8 cellular contexts compared by ENCODE assay signal in genomic region chr7:157302314-157302711, GRCh38. TPM values are rescaled to one million over a fixed set of nuclear protein-coding genes. Genes with fewer than 3 reads are reported as not detected.
A peak's percentile ranks its signal among the peaks of the same experiment; 100 is the strongest.
DNase-seq lines count a peak whose midpoint lies in the region; ATAC-seq and TF ChIP-seq lines count a peak whose summit lies in the region.

No MANE protein-coding gene starts in this region.

- no peaks in the 10 kb centered on the region for H3K36me3 ChIP-seq in right atrium auricular region

- peak overlapping the region; percentile 83 for H3K27ac Mint-ChIP-seq in activated T-helper 2 cell treated with anti-CD3 and anti-CD28 coated beads, Interferon-gamma antibody, Interleukin-2, Interleukin-4, amounts not matched to agents 10 μg/mL and 5 μg/mL and 100 μg/mL, durations not matched to agents 14 hours and 24 hours and 36 hours

- H3K36me3 Mint-ChIP-seq in activated T-helper 2 cell treated with anti-CD3 and anti-CD28 coated beads, Interferon-gamma antibody, Interleukin-2, Interleukin-4, amounts not matched to agents 10 μg/mL and 5 μg/mL and 100 μg/mL, durations not matched to agents 14 hours and 24 hours and 36 hours (ENCODE audit: low read depth) = no peaks in the 10 kb centered on the region

- H3K27me3 Mint-ChIP-seq in activated T-helper 2 cell treated with anti-CD3 and anti-CD28 coated beads, Interferon-gamma antibody, Interleukin-2, Interleukin-4, amounts not matched to agents 10 μg/mL and 5 μg/mL and 100 μg/mL, durations not matched to agents 14 hours and 24 hours and 36 hours (ENCODE audit: low read depth) = no peaks in the 10 kb centered on the region

- intact Hi-C loops in activated T-helper 2 cell treated with anti-CD3 and anti-CD28 coated beads, Interferon-gamma antibody, Interleukin-2, Interleukin-4, amounts not matched to agents 10 μg/mL and 5 μg/mL and 100 μg/mL, durations not matched to agents 14 hours and 24 hours and 36 hours (cut with micrococcal nuclease) = loop anchor here (1.0 to 10.0 kb wide), 3 partner anchors 24 to 192 kb away; no protein-coding TSS in a partner anchor

- no peak for TF ChIP-seq CTCF in right atrium auricular region (IDR thresholded peaks at IDR 0.05)

- no peaks in the 10 kb centered on the region for H3K9me3 Mint-ChIP-seq in activated T-helper 2 cell treated with anti-CD3 and anti-CD28 coated beads, Interferon-gamma antibody, Interleukin-2, Interleukin-4, amounts not matched to agents 10 μg/mL and 5 μg/mL and 100 μg/mL, durations not matched to agents 14 hours and 24 hours and 36 hours

- H3K4me1 Mint-ChIP-seq in activated T-helper 2 cell treated with anti-CD3 and anti-CD28 coated beads, Interferon-gamma antibody, Interleukin-2, Interleukin-4, amounts not matched to agents 10 μg/mL and 5 μg/mL and 100 μg/mL, durations not matched to agents 14 hours and 24 hours and 36 hours (ENCODE audit: low read depth) = peaks cover 40% of the 10 kb centered on the region

- H3K27me3 ChIP-seq in right atrium auricular region = no peaks in the 10 kb centered on the region

- H3K4me3 Mint-ChIP-seq in activated T-helper 2 cell treated with anti-CD3 and anti-CD28 coated beads, Interferon-gamma antibody, Interleukin-2, Interleukin-4, amounts not matched to agents 10 μg/mL and 5 μg/mL and 100 μg/mL, durations not matched to agents 14 hours and 24 hours and 36 hours (ENCODE audit: low read depth) = peak overlapping the region; percentile 35

- peak; percentile 96 to 97 for DNase-seq in AML-193 (lab: John Stamatoyannopoulos, UW)
- peak; percentile 74 for DNase-seq in GM19238 (ENCODE audit: insufficient read length, low spot score)
- DNase-seq in RPMI8226 = peak; percentile 95
- DNase-seq in activated T-helper 2 cell treated with anti-CD3 and anti-CD28 coated beads, Interferon-gamma antibody, Interleukin-2, Interleukin-4, amounts not matched to agents 10 μg/mL and 5 μg/mL and 100 μg/mL, durations not matched to agents 14 hours and 24 hours and 36 hours (ENCODE audit: low spot score) = peak; percentile 74
- DNase-seq in right atrium auricular region (ENCODE audit: low spot score) = peak; percentile 68
- peak; percentile 66 to 80 (median 75) for DNase-seq in stimulated activated CD4-positive, alpha-beta T cell treated with anti-CD3 and anti-CD28 coated beads, TNF-alpha, amount 100 ng/mL, for 1 hour (ENCODE audit: low read depth in 3 of 3, low spot score in 1 of 3)
- no peak for DNase-seq in NCI-H82 (lab: John Stamatoyannopoulos, UW)

- H3K27ac ChIP-seq in right atrium auricular region = no peak overlapping the region

- no peak overlapping the region for H3K4me3 ChIP-seq in right atrium auricular region

- no peaks in the 10 kb centered on the region for H3K4me1 ChIP-seq in right atrium auricular region

- ATAC-seq in HG03175 (IDR thresholded peaks at IDR 0.05; ENCODE audit: unreplicated experiment) = peak; percentile 92

- no peaks in the 10 kb centered on the region for H3K9me3 ChIP-seq in right atrium auricular region

RNA-seq across cellular contexts. Expression of gene DNAJB6, which starts 34.5 kb away (rescaled TPM):
- total RNA-seq in activated T-helper 2 cell treated with anti-CD3 and anti-CD28 coated beads, Interferon-gamma antibody, Interleukin-2, Interleukin-4, amounts not matched to agents 10 μg/mL and 5 μg/mL and 100 μg/mL, durations not matched to agents 14 hours and 24 hours and 36 hours = 122 and 125 TPM in 2 replicates
- 100 to 1,000 TPM; 134 to 137 TPM for total RNA-seq in right atrium auricular region
